Comparison of ENCODE assay signal across 1 cellular context in genomic region chr1:27358928-27359313, GRCh38.
A peak's percentile ranks its signal among the peaks of the same experiment; 100 is the strongest.
TF ChIP-seq lines count a peak whose summit lies in the region.

No MANE protein-coding gene starts in this region.

TF ChIP-seq in K562, 482 proteins besides CTCF, POLR2A, EP300 and RAD21:
- TF ChIP-seq NFE2L1 (tag; IDR thresholded peaks at IDR 0.05; ENCODE audit: borderline replicate concordance, low read depth) (no peak), FOXP1 (CRISPR knock-in tag; IDR thresholded peaks at IDR 0.05) (no peak), MYNN (IDR thresholded peaks at IDR 0.05) (no peak), MYNN (CRISPR knock-in tag; IDR thresholded peaks at IDR 0.05) (no peak), HDAC2 (IDR thresholded peaks at IDR 0.05) (no peak), MAX (CRISPR knock-in tag; IDR thresholded peaks at IDR 0.05) (0 out of 2 replicates have a peak, but pooled peaks have one; percentile 35), CHCHD3 (CRISPR knock-in tag; IDR thresholded peaks at IDR 0.05) (no peak), ATF4 (CRISPR knock-in tag; IDR thresholded peaks at IDR 0.05) (no peak), KDM2B (CRISPR knock-in tag; IDR thresholded peaks at IDR 0.05) (no peak), USF1 (CRISPR knock-in tag; IDR thresholded peaks at IDR 0.05) (peak; percentile 7; the same call in 1 of the 2 replicates), NRF1 (conservative IDR thresholded peaks at IDR 0.05 in 1 of 2, IDR thresholded peaks at IDR 0.05 in 1 of 2) (no peak), HOXB6 (CRISPR knock-in tag; IDR thresholded peaks at IDR 0.05; ENCODE audit: borderline replicate concordance) (no peak), ZBTB40 (IDR thresholded peaks at IDR 0.05) (no peak), ZBTB40 (CRISPR knock-in tag; IDR thresholded peaks at IDR 0.05) (no peak), FOXJ2 (tag; IDR thresholded peaks at IDR 0.05) (no peak), ZBTB34 (CRISPR knock-in tag; IDR thresholded peaks at IDR 0.05) (no peak), TCF7 (IDR thresholded peaks at IDR 0.05; ENCODE audit: borderline replicate concordance) (no peak), ZNF707 (CRISPR knock-in tag; conservative IDR thresholded peaks at IDR 0.05) (no peak), MLX (CRISPR knock-in tag; conservative IDR thresholded peaks at IDR 0.05) (no peak)
